In the genomic region with DNA sequence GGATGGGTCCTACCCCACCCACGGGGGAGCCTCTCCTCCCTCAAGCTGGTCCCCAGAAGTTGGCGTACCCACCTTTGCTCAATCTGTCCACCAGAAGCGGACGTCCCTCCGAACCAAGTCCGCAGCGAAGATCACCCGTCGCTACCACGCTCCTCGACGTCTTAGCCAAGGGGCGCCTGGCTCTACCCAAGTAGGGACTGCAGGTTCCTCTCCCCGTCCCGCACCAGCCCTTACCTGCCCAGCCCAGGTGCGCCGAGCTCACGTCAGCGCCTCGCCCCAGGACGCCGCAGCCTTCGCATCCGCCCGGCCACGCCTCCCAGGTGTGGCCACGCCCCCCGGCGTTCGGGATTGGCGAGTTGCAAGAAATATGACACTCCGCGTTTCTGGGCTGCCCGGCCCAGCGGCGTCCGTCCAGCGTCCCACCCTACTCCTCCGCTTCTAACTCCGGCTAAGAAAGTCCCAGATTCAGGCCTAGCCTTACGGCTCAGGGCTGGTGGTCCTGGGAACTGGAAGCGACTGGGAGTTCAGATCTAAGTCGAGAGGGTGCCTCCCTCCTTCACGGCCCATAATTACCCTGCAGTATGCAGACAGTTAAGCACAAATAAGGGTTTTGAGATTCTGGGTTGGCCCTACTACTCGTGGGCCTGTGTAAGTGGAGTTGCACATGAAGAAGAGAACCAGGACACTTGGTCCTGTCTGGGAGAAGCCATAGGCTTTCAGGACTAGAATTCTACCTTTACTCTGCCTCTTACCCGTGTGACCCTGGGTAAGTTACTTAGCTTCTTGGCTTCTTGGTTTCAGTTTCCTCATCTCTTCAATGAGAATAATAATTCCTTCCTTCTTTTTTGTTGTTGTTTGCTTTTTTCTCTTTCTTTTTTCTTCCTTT, we compare ENCODE assay signal across 8 cellular contexts. TPM values are rescaled to one million over a fixed set of nuclear protein-coding genes. Genes with fewer than 3 reads are reported as not detected.
DNase-seq lines count a peak whose midpoint lies in the region; ATAC-seq and TF ChIP-seq lines count a peak whose summit lies in the region.

IRF6 (minus strand) TSS at position 268 of the 886 bp plus-strand sequence. CDS start 4,729 bp downstream, outside the sequence.

- peaks cover 9% of the 10 kb centered on the region for H3K4me1 Mint-ChIP-seq in neural progenitor cell

- no peak for TF ChIP-seq CTCF in neural progenitor cell (IDR thresholded peaks at IDR 0.05)
- no peak for TF ChIP-seq CTCF in testis (IDR thresholded peaks at IDR 0.05)

- H3K27ac ChIP-seq in neural progenitor cell (no peak within 1 kb of the TSS), testis (peak within 1 kb of the TSS in 1 of 2 donors; percentile 79)

- H3K9ac ChIP-seq in neural progenitor cell: no peak within 1 kb of the TSS

- peaks cover 13% of the 10 kb centered on the region for H3K9me3 Mint-ChIP-seq in neural progenitor cell

- peak within 1 kb of the TSS; percentile 76 for H3K4me3 Mint-ChIP-seq in neural progenitor cell

- intact Hi-C loops in testis (cut with DNase I; ENCODE audit: low total_unique reads): no loop called here

- H3K4me3 ChIP-seq in neural progenitor cell (peak within 1 kb of the TSS; percentile 49), testis (peak within 1 kb of the TSS; percentile 36 to 62)

- H3K27ac Mint-ChIP-seq in neural progenitor cell: no peak within 1 kb of the TSS

- peaks cover 10% of the 10 kb centered on the region for H3K4me1 ChIP-seq in neural progenitor cell
- peaks cover 17% of the 10 kb centered on the region for H3K4me1 ChIP-seq in testis

- WGBS in testis, 2 donors: 6 to 8% methylated on average over 30 to 33 of the region's 46 CpGs

- H3K79me2 ChIP-seq in neural progenitor cell (ENCODE audit: low read depth): no peaks in the 10 kb centered on the region

- H3K27me3 ChIP-seq in neural progenitor cell: peaks cover 38% of the 10 kb centered on the region
- H3K27me3 ChIP-seq in testis: no peaks in the 10 kb centered on the region

- no peak for TF ChIP-seq POLR2A in testis (IDR thresholded peaks at IDR 0.05)

- H4K20me1 ChIP-seq in neural progenitor cell (ENCODE audit: low read depth): no peaks in the 10 kb centered on the region

- H3K36me3 ChIP-seq in neural progenitor cell: no peaks in the 10 kb centered on the region
- H3K36me3 ChIP-seq in testis (ENCODE audit: low read depth, missing control alignments): no peaks in the 10 kb centered on the region

- H3F3A ChIP-seq in neural progenitor cell (ENCODE audit: low read depth): peaks cover 4% of the 10 kb centered on the region

- H3K9me3 ChIP-seq in neural progenitor cell (ENCODE audit: low read depth) (no peaks in the 10 kb centered on the region), testis (no peaks in the 10 kb centered on the region)

- H2AFZ ChIP-seq in neural progenitor cell (replicated peaks): peak within 1 kb of the TSS; percentile 97

- ATAC-seq in GM18861 (IDR thresholded peaks at IDR 0.05; ENCODE audit: unreplicated experiment): peak; percentile 75
- ATAC-seq in HG03095 (IDR thresholded peaks at IDR 0.05; ENCODE audit: unreplicated experiment): peak; percentile 96

- H3K27me3 Mint-ChIP-seq in neural progenitor cell (ENCODE audit: insufficient read depth, low read depth): peaks cover 21% of the 10 kb centered on the region

- H3K36me3 Mint-ChIP-seq in neural progenitor cell: no peaks in the 10 kb centered on the region

- DNase-seq in NCI-H748 treated with DMSO at 0.1 percent for 48 hours (lab: John Stamatoyannopoulos, UW) (peak; percentile 75), fibroblast of the conjunctiva (ENCODE audit: low read depth) (peak; percentile 51), neural progenitor cell (ENCODE audit: low spot score) (peak; percentile 96), testis (peak; percentile 95), superior temporal gyrus (ENCODE audit: extremely low spot score) (no peak)
- DNase-seq in activated effector memory CD4-positive, alpha-beta T cell treated with Interleukin-2 at 50 U/mL for 16 hours: peak; percentile 38

- peak within 1 kb of the TSS; percentile 76 for H3K4me2 ChIP-seq in neural progenitor cell

RNA-seq across cellular contexts. Expression of gene IRF6, which starts in this region (rescaled TPM):
- 0.34 and 3.3 TPM in 2 replicates for total RNA-seq in neural progenitor cell (ENCODE audit: low replicate concordance)
- total RNA-seq in testis: 10 to 100 TPM in 1 of 2 donors, 1 to 10 TPM in 1; 8.7 to 19.2 TPM
- polyA plus RNA-seq in testis (ENCODE audit: insufficient read depth, low read depth, low replicate concordance): 8.2 TPM
